Comparison of ENCODE assay signal across 8 cellular contexts in genomic region chr2:237743561-237744269, GRCh38. TPM values are rescaled to one million over a fixed set of nuclear protein-coding genes. Genes with fewer than 3 reads are reported as not detected.
DNase-seq lines count a peak whose midpoint lies in the region; ATAC-seq and TF ChIP-seq lines count a peak whose summit lies in the region.

No MANE protein-coding gene starts in this region.

- H3K27ac ChIP-seq in HEK293 (ENCODE audit: extremely low read depth, low read depth, low read length), result no peak overlapping the region
- H3K27ac ChIP-seq in body of pancreas, result peak overlapping the region in 3 of 4 donors; percentile 7 to 18 (median 8)
- H3K27ac ChIP-seq in muscle layer of duodenum (ENCODE audit: low read length), result peak overlapping the region; percentile 27

- peaks cover 6% of the 10 kb centered on the region; the same call in 1 of the 2 replicates for H3K4me1 ChIP-seq in HEK293 (ENCODE audit: control insufficient read depth, insufficient read depth, low read length)
- H3K4me1 ChIP-seq in body of pancreas, result peaks cover 22% of the 10 kb centered on the region
- H3K4me1 ChIP-seq in muscle layer of duodenum (ENCODE audit: control insufficient read depth in 1 of 2, insufficient read depth in 2 of 2, low read length in 2 of 2), result peaks cover 19 to 56% of the 10 kb centered on the region in 2 donors

- TF ChIP-seq CTCF in HEK293 (tag by site-specific recombination; IDR thresholded peaks at IDR 0.05) (no peak), body of pancreas (IDR thresholded peaks at IDR 0.05) (peak in 2 of 7 experiments; percentile 17 to 18)

- no peak overlapping the region for H3K4me3 ChIP-seq in HEK293 (ENCODE audit: low read depth, low read length)
- H3K4me3 ChIP-seq in body of pancreas, result no peak overlapping the region
- H3K4me3 ChIP-seq in muscle layer of duodenum (ENCODE audit: low read depth in 1 of 2, low read length in 2 of 2), result no peak overlapping the region

- DNase-seq in AG08395 (ENCODE audit: low spot score), result peak; percentile 49
- no peak for DNase-seq in body of pancreas
- no peak for DNase-seq in stimulated activated naive CD8-positive, alpha-beta T cell treated with anti-CD3 and anti-CD28 coated beads, Interleukin-15, Interleukin-2, amounts not matched to agents 100 U/mL and 50 U/mL, for 24 hours
- DNase-seq in NCI-H128 (lab: John Stamatoyannopoulos, UW; ENCODE audit: unreplicated experiment), result no peak

- intact Hi-C loops in body of pancreas (cut with DNase I), result loop anchor here (10.0 kb wide), 1 partner anchor 159 kb away; no protein-coding TSS in a partner anchor

- CTCF ChIA-PET in HEK293 (lab: Yijun Ruan, JAX), result interaction anchor here (0.5 to 7.0 kb wide), 13 partner anchors 8 to 231 kb away, joined by 3 to 110 read pairs (median 7); no protein-coding TSS in a partner anchor

- H3K9me3 ChIP-seq in HEK293 (ENCODE audit: control insufficient read depth, insufficient read depth, low read depth, low read length) (no peaks in the 10 kb centered on the region), body of pancreas (no peaks in the 10 kb centered on the region), muscle layer of duodenum (ENCODE audit: control insufficient read depth in 1 of 2, low read length in 2 of 2) (no peaks in the 10 kb centered on the region)

- 56 to 57% methylated on average over 11 to 12 of the region's 12 CpGs for WGBS in body of pancreas, 2 donors

- POLR2A ChIA-PET in HEK293 (lab: Yijun Ruan, JAX), result no interaction called here

- ATAC-seq in body of pancreas (peak; percentile 13), HG03342 (IDR thresholded peaks at IDR 0.05; ENCODE audit: unreplicated experiment) (no peak), HG03095 (IDR thresholded peaks at IDR 0.05; ENCODE audit: unreplicated experiment) (no peak)
- no peak for ATAC-seq in stimulated activated naive CD8-positive, alpha-beta T cell treated with anti-CD3 and anti-CD28 coated beads, Interleukin-15, Interleukin-2, amounts not matched to agents 100 U/mL and 50 U/mL, for 24 hours

- H3K36me3 ChIP-seq in HEK293 (ENCODE audit: control insufficient read depth in 2 of 2, insufficient read depth in 1 of 2, low read length in 2 of 2), result peaks cover 0 to 4% of the 10 kb centered on the region in 2 experiments; a peak in 1 of 3 replicates
- H3K36me3 ChIP-seq in body of pancreas (replicated peaks in 1 of 2; ENCODE audit: insufficient read depth in 1 of 2, low read depth in 2 of 2), result no peaks in the 10 kb centered on the region
- H3K36me3 ChIP-seq in muscle layer of duodenum (ENCODE audit: control insufficient read depth in 1 of 2, insufficient read depth in 2 of 2, low read length in 2 of 2), result peaks cover 4 to 10% of the 10 kb centered on the region in 2 donors

- TF ChIP-seq POLR2A in body of pancreas (IDR thresholded peaks at IDR 0.05), result no peak

- H3K27me3 ChIP-seq in body of pancreas (no peaks in the 10 kb centered on the region), muscle layer of duodenum (ENCODE audit: low read depth, low read length) (no peaks in the 10 kb centered on the region)

TF ChIP-seq in HEK293, 187 proteins besides CTCF, POLR2A, EP300 and RAD21:
- TF ChIP-seq ZNF664 (tag by site-specific recombination; IDR thresholded peaks at IDR 0.05) (peak; percentile 65), ZNF23 (tag by site-specific recombination; IDR thresholded peaks at IDR 0.05; ENCODE audit: borderline replicate concordance) (no peak)
TF ChIP-seq in HEK293: peak in this region for 1.

RNA-seq across cellular contexts. Expression of gene RBM44, which starts 54.9 kb away (rescaled TPM):
- 1 to 10 TPM in 1 of 2 donors, under 1 TPM in 1; 0.52 to 1.6 TPM for total RNA-seq in body of pancreas
